ENCODE assay signal across 27 cellular contexts in genomic region chr4:163932504-163932903, GRCh38.
"Had no signal": no experiment of that assay in that cellular context is flagged by ENCODE, and none has a peak within 500 bp of the region (broad histone marks: within the 10 kb centered on the region; RNA-seq: fewer than 3 reads in every experiment).

No MANE protein-coding gene starts in this region.

- H3K4me3 Mint-ChIP-seq: stimulated activated effector memory CD8-positive, alpha-beta T cell treated with anti-CD3 and anti-CD28 coated beads, Interleukin-12 subunit alpha, Interleukin-12 subunit beta, amount 100 ng/mL, for 72 hours; stimulated activated memory B cell treated with anti-CD40 and anti-IgM and Interleukin-4, amounts not matched to agents 10 μg/mL and 1 μg/mL and 100 μg/mL, for 72 hours; stimulated activated naive B cell treated with anti-CD40 and anti-IgM and Interleukin-4, amounts not matched to agents 10 μg/mL and 1 μg/mL and 100 μg/mL, for 72 hours; stimulated activated naive CD8-positive, alpha-beta T cell treated with anti-CD3 and anti-CD28 coated beads, Interleukin-15, amount 100 ng/mL, for 72 hours; stimulated activated naive CD8-positive, alpha-beta T cell treated with anti-CD3 and anti-CD28 coated beads, Interleukin-15, Interleukin-2, amounts not matched to agents 100 ng/mL and 50 ng/mL, for 24 hours; type B pancreatic cell had no signal

- H3K36me3 Mint-ChIP-seq: stimulated activated effector memory CD8-positive, alpha-beta T cell treated with anti-CD3 and anti-CD28 coated beads, Interleukin-12 subunit alpha, Interleukin-12 subunit beta, amount 100 ng/mL, for 72 hours; stimulated activated memory B cell treated with anti-CD40 and anti-IgM and Interleukin-4, amounts not matched to agents 10 μg/mL and 1 μg/mL and 100 μg/mL, for 72 hours; stimulated activated naive B cell treated with anti-CD40 and anti-IgM and Interleukin-4, amounts not matched to agents 10 μg/mL and 1 μg/mL and 100 μg/mL, for 72 hours; type B pancreatic cell had no signal

- H3K27me3 Mint-ChIP-seq: stimulated activated naive CD8-positive, alpha-beta T cell treated with anti-CD3 and anti-CD28 coated beads, Interleukin-15, amount 100 ng/mL, for 72 hours; stimulated activated naive CD8-positive, alpha-beta T cell treated with anti-CD3 and anti-CD28 coated beads, Interleukin-15, Interleukin-2, amounts not matched to agents 100 ng/mL and 50 ng/mL, for 24 hours; type B pancreatic cell had no signal

- H3K27ac ChIP-seq: stomach, suprapubic skin, testis, thoracic aorta, thyroid gland, tibial artery, tibial nerve, transverse colon, upper lobe of left lung, upper lobe of right lung, uterus, vagina had no signal

- DNase-seq: stimulated activated CD4-positive, alpha-beta T cell treated with anti-CD3 and anti-CD28 coated beads, Interleukin-2, amount 100 ng/mL, for 48 hours; stimulated activated CD4-positive, alpha-beta T cell treated with anti-CD3 and anti-CD28 coated beads, Interleukin-4, amount 100 ng/mL, for 1 hour; stimulated activated CD4-positive, alpha-beta T cell treated with anti-CD3 and anti-CD28 coated beads, Interleukin-4, amount 100 ng/mL, for 24 hours; stimulated activated CD4-positive, alpha-beta T cell treated with anti-CD3 and anti-CD28 coated beads, Interleukin-4, amount 100 ng/mL, for 4 hours; stimulated activated CD8-positive, alpha-beta memory T cell treated with anti-CD3 and anti-CD28 coated beads, Interleukin-4, amount 100 ng/mL, for 48 hours; stimulated activated naive B cell treated with anti-CD40 and anti-IgM and Interleukin-4, amounts not matched to agents 10 μg/mL and 1 μg/mL and 100 μg/mL, for 72 hours; stimulated activated naive CD4-positive, alpha-beta T cell; stimulated activated naive CD4-positive, alpha-beta T cell treated with Interleukin-2 at 50 U/mL for 16 hours; stimulated activated naive CD8-positive, alpha-beta T cell treated with anti-CD3 and anti-CD28 coated beads, Interleukin-15, amount 100 ng/mL, for 72 hours; stimulated activated naive CD8-positive, alpha-beta T cell treated with anti-CD3 and anti-CD28 coated beads, Interleukin-15, Interleukin-2, amounts not matched to agents 100 U/mL and 50 U/mL, for 24 hours; stomach; substantia nigra; testis; thyroid gland; tibial artery; transverse colon; upper lobe of left lung; upper lobe of right lung; uterus had no signal

- ATAC-seq: stimulated activated effector memory CD8-positive, alpha-beta T cell treated with anti-CD3 and anti-CD28 coated beads, Interleukin-12 subunit alpha, Interleukin-12 subunit beta, amount 100 ng/mL, for 72 hours; stimulated activated memory B cell treated with anti-CD40 and anti-IgM and Interleukin-4, amounts not matched to agents 10 μg/mL and 1 μg/mL and 100 μg/mL, for 72 hours; stimulated activated naive B cell treated with anti-CD40 and anti-IgM and Interleukin-4, amounts not matched to agents 10 μg/mL and 1 μg/mL and 100 μg/mL, for 72 hours; stimulated activated naive CD8-positive, alpha-beta T cell treated with anti-CD3 and anti-CD28 coated beads, Interleukin-15, amount 100 ng/mL, for 72 hours; stimulated activated naive CD8-positive, alpha-beta T cell treated with anti-CD3 and anti-CD28 coated beads, Interleukin-15, Interleukin-2, amounts not matched to agents 100 U/mL and 50 U/mL, for 24 hours; upper lobe of right lung had no signal

- H3K9me3 ChIP-seq: stomach, suprapubic skin, testis, thoracic aorta, thyroid gland, tibial artery, tibial nerve, transverse colon, upper lobe of left lung, upper lobe of right lung, uterus, vagina had no signal

- H3K27ac Mint-ChIP-seq: stimulated activated effector memory CD8-positive, alpha-beta T cell treated with anti-CD3 and anti-CD28 coated beads, Interleukin-12 subunit alpha, Interleukin-12 subunit beta, amount 100 ng/mL, for 72 hours; stimulated activated memory B cell treated with anti-CD40 and anti-IgM and Interleukin-4, amounts not matched to agents 10 μg/mL and 1 μg/mL and 100 μg/mL, for 72 hours; stimulated activated naive B cell treated with anti-CD40 and anti-IgM and Interleukin-4, amounts not matched to agents 10 μg/mL and 1 μg/mL and 100 μg/mL, for 72 hours; stimulated activated naive CD8-positive, alpha-beta T cell treated with anti-CD3 and anti-CD28 coated beads, Interleukin-15, amount 100 ng/mL, for 72 hours; stimulated activated naive CD8-positive, alpha-beta T cell treated with anti-CD3 and anti-CD28 coated beads, Interleukin-15, Interleukin-2, amounts not matched to agents 100 ng/mL and 50 ng/mL, for 24 hours; type B pancreatic cell had no signal

- H3K27me3 ChIP-seq: stomach, suprapubic skin, testis, thyroid gland, tibial artery, tibial nerve, transverse colon, upper lobe of left lung, upper lobe of right lung, uterus, vagina had no signal

- H3K4me3 ChIP-seq: stomach, suprapubic skin, testis, thoracic aorta, thyroid gland, tibial artery, tibial nerve, transverse colon, upper lobe of left lung, upper lobe of right lung, uterus, vagina had no signal

- H3K4me1 ChIP-seq: stomach, suprapubic skin, testis, thyroid gland, tibial artery, tibial nerve, transverse colon, upper lobe of left lung, upper lobe of right lung, uterus, vagina had no signal

- H3K36me3 ChIP-seq: stomach, suprapubic skin, thoracic aorta, thyroid gland, tibial artery, tibial nerve, transverse colon, upper lobe of left lung, upper lobe of right lung, uterus, vagina had no signal

- H3K9me3 Mint-ChIP-seq: stimulated activated memory B cell treated with anti-CD40 and anti-IgM and Interleukin-4, amounts not matched to agents 10 μg/mL and 1 μg/mL and 100 μg/mL, for 72 hours; type B pancreatic cell had no signal

- H3K4me1 Mint-ChIP-seq: stimulated activated effector memory CD8-positive, alpha-beta T cell treated with anti-CD3 and anti-CD28 coated beads, Interleukin-12 subunit alpha, Interleukin-12 subunit beta, amount 100 ng/mL, for 72 hours; stimulated activated memory B cell treated with anti-CD40 and anti-IgM and Interleukin-4, amounts not matched to agents 10 μg/mL and 1 μg/mL and 100 μg/mL, for 72 hours; stimulated activated naive B cell treated with anti-CD40 and anti-IgM and Interleukin-4, amounts not matched to agents 10 μg/mL and 1 μg/mL and 100 μg/mL, for 72 hours; stimulated activated naive CD8-positive, alpha-beta T cell treated with anti-CD3 and anti-CD28 coated beads, Interleukin-15, amount 100 ng/mL, for 72 hours had no signal
